Comparison of ENCODE assay signal across 8 cellular contexts in genomic region chr11:41788177-41788576, GRCh38.
"Had no signal": no experiment of that assay in that cellular context is flagged by ENCODE, and none has a peak within 500 bp of the region (broad histone marks: within the 10 kb centered on the region; RNA-seq: fewer than 3 reads in every experiment).

No MANE protein-coding gene starts in this region.

- H3K4me3 ChIP-seq: K562 had no signal

- FAIRE-seq: HepG2, HTR-8/SVneo, K562 had no signal

- H3K27ac ChIP-seq: HL-60 had no signal

- H3K4me2 ChIP-seq: KMS-11 had no signal

- H3K9ac ChIP-seq: KMS-11 had no signal

- ATAC-seq: HepG2, K562 had no signal

- DNase-seq: IMR-90, KBM-7, KG1 had no signal
